ENCODE assay signal across 26 cellular contexts in the genomic region with DNA sequence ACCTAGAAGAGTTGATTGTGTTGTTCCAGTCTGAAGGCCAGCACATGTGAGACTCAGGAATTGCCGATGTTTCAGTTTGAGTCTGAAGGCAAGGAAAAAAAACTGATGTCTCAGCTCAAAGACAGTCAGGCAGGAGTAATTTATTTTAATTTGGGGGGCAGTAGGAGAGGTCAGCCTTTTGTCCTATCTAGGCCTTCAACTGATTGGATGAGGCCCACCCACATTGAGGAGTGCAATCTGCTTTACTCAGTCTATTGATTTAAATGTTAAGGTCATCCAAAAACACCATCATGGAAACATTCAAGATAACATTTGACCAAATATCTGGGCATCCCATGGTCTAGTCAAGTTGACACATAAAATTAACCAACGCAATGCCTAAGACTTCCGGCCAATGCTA.
DNase-seq lines count a peak whose midpoint lies in the region; ATAC-seq, FAIRE-seq and TF ChIP-seq lines count a peak whose summit lies in the region.
"Had no signal": no experiment of that assay in that cellular context is flagged by ENCODE, and none has a peak within 500 bp of the region (broad histone marks: within the 10 kb centered on the region; RNA-seq: fewer than 3 reads in every experiment).

No MANE protein-coding gene starts in this region.

- H3K4me3 Mint-ChIP-seq in endodermal cell = no peak overlapping the region
- H3K4me3 Mint-ChIP-seq: CD14-positive monocyte; CD4-positive, alpha-beta memory T cell; CD4-positive, CD25-positive, alpha-beta regulatory T cell; CD8-positive, alpha-beta memory T cell had no signal

- no peaks in the 10 kb centered on the region for H3K36me3 ChIP-seq in HEK293 (ENCODE audit: control insufficient read depth in 2 of 2, insufficient read depth in 1 of 2, low read length in 2 of 2)
- H3K36me3 ChIP-seq in K562 (ENCODE audit: control insufficient read depth, insufficient read depth, low read length) = no peaks in the 10 kb centered on the region
- no peaks in the 10 kb centered on the region for H3K36me3 ChIP-seq in endodermal cell (ENCODE audit: control insufficient read depth, insufficient read depth, low read length)
- H3K36me3 ChIP-seq: BE2C, BLaER1 had no signal

- no peak for DNase-seq in K562 (ENCODE audit: extremely low read depth in 1 of 4, low spot score in 3 of 4)
- DNase-seq in endodermal cell = no peak
- DNase-seq in NCI-H187 treated with DMSO at 0.1 percent for 48 hours (lab: John Stamatoyannopoulos, UW) = no peak
- DNase-seq: 8988T; ACHN; BE2C; CD4-positive, alpha-beta memory T cell; CD4-positive, CD25-positive, alpha-beta regulatory T cell; CD8-positive, alpha-beta memory T cell; COR-L47; DMS 273 treated with DMSO at 0.1 percent for 48 hours; DMS153; DMS53; DMS79; DND-41; EL; GDM1 had no signal

- no peak for TF ChIP-seq CTCF in HEK293 (tag by site-specific recombination; IDR thresholded peaks at IDR 0.05)
- TF ChIP-seq CTCF in VCaP (conservative IDR thresholded peaks at IDR 0.05) = no peak
- TF ChIP-seq CTCF in K562 (IDR thresholded peaks at IDR 0.05 in 2 of 3, conservative IDR thresholded peaks at IDR 0.05 in 1 of 3; ENCODE audit: insufficient read depth in 2 of 3, low read depth in 1 of 3, low read length in 3 of 3) = no peak
- TF ChIP-seq CTCF in endodermal cell (conservative IDR thresholded peaks at IDR 0.05) = no peak

- no peaks in the 10 kb centered on the region for H3K9me1 ChIP-seq in K562 (ENCODE audit: control insufficient read depth, insufficient read depth, low read length)

- H4K20me1 ChIP-seq in K562 (replicated peaks; ENCODE audit: control insufficient read depth, insufficient read depth, low read length) = no peaks in the 10 kb centered on the region
- H4K20me1 ChIP-seq: BLaER1 had no signal

- peaks cover 14% of the 10 kb centered on the region for H3K9me3 Mint-ChIP-seq in endodermal cell
- H3K9me3 Mint-ChIP-seq: CD8-positive, alpha-beta memory T cell had no signal

- no peak overlapping the region for H3K27ac ChIP-seq in HEK293 (ENCODE audit: extremely low read depth, low read depth, low read length)
- peak overlapping the region; percentile 68; the same call in 1 of the 2 replicates for H3K27ac ChIP-seq in VCaP
- no peak overlapping the region for H3K27ac ChIP-seq in K562 (ENCODE audit: extremely low read depth, low read depth, low read length)
- no peak overlapping the region for H3K27ac ChIP-seq in endodermal cell (ENCODE audit: low read depth, low read length)
- H3K27ac ChIP-seq: BLaER1 had no signal

- no peaks in the 10 kb centered on the region for H3K79me2 ChIP-seq in K562 (ENCODE audit: control insufficient read depth, insufficient read depth, low read length)

- no peak for TF ChIP-seq POLR2A in K562 (conservative IDR thresholded peaks at IDR 0.05)

- no peaks in the 10 kb centered on the region for H3K27me3 Mint-ChIP-seq in endodermal cell (ENCODE audit: insufficient read depth)
- H3K27me3 Mint-ChIP-seq: CD4-positive, CD25-positive, alpha-beta regulatory T cell had no signal

- WGBS in K562 (ENCODE audit: insufficient coverage, low coverage, missing lambda C conversion rate) = 14% methylated on average over 3 of the region's 3 CpGs
- 88 to 94% methylated on average over 3 of the region's 3 CpGs for WGBS in endodermal cell (ENCODE audit: insufficient coverage in 1 of 2, insufficient read length in 1 of 2), 2 experiments

- H3K4me3 ChIP-seq in HEK293 (ENCODE audit: low read depth, low read length) = no peak overlapping the region
- no peak overlapping the region for H3K4me3 ChIP-seq in K562
- H3K4me3 ChIP-seq in endodermal cell (ENCODE audit: low read length) = no peak overlapping the region
- H3K4me3 ChIP-seq: BLaER1, GM12878 had no signal

- H3K4me1 Mint-ChIP-seq in endodermal cell = no peaks in the 10 kb centered on the region
- H3K4me1 Mint-ChIP-seq: CD14-positive monocyte; CD4-positive, alpha-beta memory T cell; CD4-positive, CD25-positive, alpha-beta regulatory T cell; CD8-positive, alpha-beta memory T cell had no signal

- H3K27me3 ChIP-seq in K562 (ENCODE audit: control insufficient read depth in 2 of 2, insufficient read depth in 2 of 2, low read length in 2 of 2) (no peaks in the 10 kb centered on the region), endodermal cell (ENCODE audit: control insufficient read depth, insufficient read depth, low read length, poor library complexity, severe bottlenecking) (no peaks in the 10 kb centered on the region)
- H3K27me3 ChIP-seq: BE2C, BLaER1 had no signal

- TF ChIP-seq EP300 in K562 (IDR thresholded peaks at IDR 0.05; ENCODE audit: low read length) = no peak

- H3K9me3 ChIP-seq in HEK293 (ENCODE audit: control insufficient read depth, insufficient read depth, low read depth, low read length) (no peaks in the 10 kb centered on the region), K562 (replicated peaks; ENCODE audit: control insufficient read depth, insufficient read depth, low read depth, low read length) (no peaks in the 10 kb centered on the region), endodermal cell (ENCODE audit: control insufficient read depth, low read length) (no peaks in the 10 kb centered on the region)
- H3K9me3 ChIP-seq: BE2C had no signal

- ATAC-seq in K562 (no peak), esophagus mucosa (no peak)
- ATAC-seq: GM12878 had no signal

- H3K9ac ChIP-seq in K562 (ENCODE audit: insufficient read depth in 1 of 2, low read depth in 2 of 2, low read length in 2 of 2) = no peak overlapping the region
- no peak overlapping the region for H3K9ac ChIP-seq in endodermal cell (ENCODE audit: extremely low read depth, low read length, poor library complexity, severe bottlenecking)
- H3K9ac ChIP-seq: BLaER1 had no signal

- intact Hi-C loops in K562 (cut with micrococcal nuclease) = no loop called here

- no TSS peak for BruUV-seq in K562 (replicated peaks; lab: Mats Ljungman, UMichigan)

- CTCF ChIA-PET in HEK293 (lab: Yijun Ruan, JAX) = interaction anchor here (0.7 kb wide), 1 partner anchor 186 kb away, joined by 3 read pairs; no protein-coding TSS in a partner anchor
- CTCF ChIA-PET in K562 (lab: Yijun Ruan, JAX; ENCODE audit: low intra/inter-chr PET ratio) = no interaction called here

- in situ Hi-C loops in K562 (cut with MboI) = no loop called here

- FAIRE-seq in K562 (lab: Jason Lieb, UNC) = no peak
- FAIRE-seq: A204.1, GM12878, GM12892, GM18507 had no signal

- no peak for TF ChIP-seq RAD21 in K562 (CRISPR knock-in tag; conservative IDR thresholded peaks at IDR 0.05 in 1 of 2, IDR thresholded peaks at IDR 0.05 in 1 of 2)

- H3K4me1 ChIP-seq in HEK293 (ENCODE audit: control insufficient read depth, insufficient read depth, low read length) (no peaks in the 10 kb centered on the region), K562 (replicated peaks in 1 of 2; ENCODE audit: control insufficient read depth in 2 of 2, insufficient read depth in 2 of 2, low read length in 2 of 2) (no peaks in the 10 kb centered on the region), endodermal cell (ENCODE audit: control insufficient read depth, insufficient read depth, low read length) (no peaks in the 10 kb centered on the region)
- H3K4me1 ChIP-seq: BE2C, BLaER1 had no signal

- H3K36me3 Mint-ChIP-seq in endodermal cell (ENCODE audit: low read depth) = no peaks in the 10 kb centered on the region
- H3K36me3 Mint-ChIP-seq: CD14-positive monocyte; CD4-positive, alpha-beta memory T cell; CD4-positive, CD25-positive, alpha-beta regulatory T cell had no signal

- no peak overlapping the region for H3K27ac Mint-ChIP-seq in endodermal cell
- H3K27ac Mint-ChIP-seq: CD14-positive monocyte; CD4-positive, alpha-beta memory T cell; CD4-positive, CD25-positive, alpha-beta regulatory T cell; CD8-positive, alpha-beta memory T cell had no signal

- no peak overlapping the region for H3K4me2 ChIP-seq in K562 (ENCODE audit: insufficient read depth, low read length)
- H3K4me2 ChIP-seq: BLaER1 had no signal

- no peak overlapping the region for H2AFZ ChIP-seq in K562 (ENCODE audit: low read depth, low read length)

- POLR2A ChIA-PET in HEK293 (lab: Yijun Ruan, JAX) = no interaction called here
- POLR2A ChIA-PET in K562 (lab: Yijun Ruan, JAX) = no interaction called here

TF ChIP-seq in HEK293, 187 proteins besides CTCF, POLR2A, EP300 and RAD21:
- TF ChIP-seq ZNF10 (tag by site-specific recombination; IDR thresholded peaks at IDR 0.05) = peak; percentile 83
- TF ChIP-seq ZNF184 (tag by site-specific recombination; IDR thresholded peaks at IDR 0.05) = no peak
- TF ChIP-seq WT1 (tag by site-specific recombination; IDR thresholded peaks at IDR 0.05) = no peak
- TF ChIP-seq GLIS1 (tag by site-specific recombination; IDR thresholded peaks at IDR 0.05) = no peak
- no peak for TF ChIP-seq ZSCAN16 (tag by site-specific recombination; IDR thresholded peaks at IDR 0.05)

TF ChIP-seq in K562, 482 proteins besides CTCF, POLR2A, EP300 and RAD21 (continues in another document):
- TF ChIP-seq MAFF (IDR thresholded peaks at IDR 0.05; ENCODE audit: low read length) (no peak), ZNF124 (CRISPR knock-in tag; IDR thresholded peaks at IDR 0.05) (no peak), ZNF146 (CRISPR knock-in tag; IDR thresholded peaks at IDR 0.05; ENCODE audit: unreplicated experiment) (no peak), CBX5 (IDR thresholded peaks at IDR 0.05; ENCODE audit: borderline replicate concordance, low read depth) (no peak)
- TF ChIP-seq, protein P1, sequence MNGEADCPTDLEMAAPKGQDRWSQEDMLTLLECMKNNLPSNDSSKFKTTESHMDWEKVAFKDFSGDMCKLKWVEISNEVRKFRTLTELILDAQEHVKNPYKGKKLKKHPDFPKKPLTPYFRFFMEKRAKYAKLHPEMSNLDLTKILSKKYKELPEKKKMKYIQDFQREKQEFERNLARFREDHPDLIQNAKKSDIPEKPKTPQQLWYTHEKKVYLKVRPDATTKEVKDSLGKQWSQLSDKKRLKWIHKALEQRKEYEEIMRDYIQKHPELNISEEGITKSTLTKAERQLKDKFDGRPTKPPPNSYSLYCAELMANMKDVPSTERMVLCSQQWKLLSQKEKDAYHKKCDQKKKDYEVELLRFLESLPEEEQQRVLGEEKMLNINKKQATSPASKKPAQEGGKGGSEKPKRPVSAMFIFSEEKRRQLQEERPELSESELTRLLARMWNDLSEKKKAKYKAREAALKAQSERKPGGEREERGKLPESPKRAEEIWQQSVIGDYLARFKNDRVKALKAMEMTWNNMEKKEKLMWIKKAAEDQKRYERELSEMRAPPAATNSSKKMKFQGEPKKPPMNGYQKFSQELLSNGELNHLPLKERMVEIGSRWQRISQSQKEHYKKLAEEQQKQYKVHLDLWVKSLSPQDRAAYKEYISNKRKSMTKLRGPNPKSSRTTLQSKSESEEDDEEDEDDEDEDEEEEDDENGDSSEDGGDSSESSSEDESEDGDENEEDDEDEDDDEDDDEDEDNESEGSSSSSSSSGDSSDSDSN (IDR thresholded peaks at IDR 0.05; ENCODE audit: borderline replicate concordance in 1 of 2, low read depth in 2 of 2, low read length in 2 of 2) = no peak
- TF ChIP-seq, protein P2, sequence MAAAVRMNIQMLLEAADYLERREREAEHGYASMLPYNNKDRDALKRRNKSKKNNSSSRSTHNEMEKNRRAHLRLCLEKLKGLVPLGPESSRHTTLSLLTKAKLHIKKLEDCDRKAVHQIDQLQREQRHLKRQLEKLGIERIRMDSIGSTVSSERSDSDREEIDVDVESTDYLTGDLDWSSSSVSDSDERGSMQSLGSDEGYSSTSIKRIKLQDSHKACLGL (CRISPR knock-in tag; IDR thresholded peaks at IDR 0.05; ENCODE audit: borderline replicate concordance, poor library complexity, severe bottlenecking) = no peak
